ENCODE assay signal across 23 cellular contexts in the genomic region with DNA sequence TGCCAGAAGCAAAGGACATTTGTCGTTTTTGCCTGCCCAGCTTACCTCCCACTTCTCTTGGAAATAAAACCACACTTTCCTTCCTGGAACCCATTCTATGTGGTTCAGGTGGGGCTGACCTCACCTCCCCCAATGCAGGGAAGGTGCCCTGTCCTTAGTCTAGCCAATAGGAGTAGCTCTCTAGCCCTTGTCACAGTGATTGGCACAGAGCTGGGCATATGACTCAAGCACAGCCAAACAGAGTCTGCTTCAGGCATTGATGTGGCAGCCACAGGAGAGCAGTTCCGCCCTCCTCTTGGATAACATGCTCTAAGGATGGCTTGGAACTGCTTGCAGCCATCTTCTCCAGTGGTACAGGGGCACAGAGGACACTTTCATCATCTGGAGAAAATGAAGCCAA.
DNase-seq lines count a peak whose midpoint lies in the region; ATAC-seq and TF ChIP-seq lines count a peak whose summit lies in the region.
"Had no signal": no experiment of that assay in that cellular context is flagged by ENCODE, and none has a peak within 500 bp of the region (broad histone marks: within the 10 kb centered on the region; RNA-seq: fewer than 3 reads in every experiment).

No MANE protein-coding gene starts in this region.

- peaks cover 5% of the 10 kb centered on the region for H3K4me1 Mint-ChIP-seq in MCF 10A (ENCODE audit: insufficient read depth, unreplicated experiment)
- H3K4me1 Mint-ChIP-seq: immature natural killer cell had no signal

- H3K4me2 ChIP-seq in mammary epithelial cell (ENCODE audit: insufficient read depth, low read depth, low read length), result no peak overlapping the region
- peak overlapping the region; percentile 11 for H3K4me2 ChIP-seq in PC-9
- H3K4me2 ChIP-seq: KMS-11 had no signal

- no peaks in the 10 kb centered on the region for H3K4me1 ChIP-seq in mammary epithelial cell (ENCODE audit: insufficient read depth, low read length)
- H3K4me1 ChIP-seq in PC-9 (replicated peaks; ENCODE audit: insufficient read depth), result peaks cover 25% of the 10 kb centered on the region
- peaks cover 5% of the 10 kb centered on the region for H3K4me1 ChIP-seq in upper lobe of right lung
- H3K4me1 ChIP-seq in heart left ventricle, result no peaks in the 10 kb centered on the region
- H3K4me1 ChIP-seq: A549, right atrium auricular region had no signal

- dilution Hi-C loops in mammary epithelial cell (cut with HindIII; ENCODE audit: low sequenced_read_pairs), result no loop called here

- no peak overlapping the region for H3K9ac ChIP-seq in mammary epithelial cell (ENCODE audit: insufficient read depth, low read length)
- H3K9ac ChIP-seq: KMS-11 had no signal

- H3K4me3 ChIP-seq in mammary epithelial cell (replicated peaks in 1 of 3; ENCODE audit: insufficient read depth in 1 of 3, low read depth in 2 of 3, low read length in 3 of 3) (no peak overlapping the region), PC-9 (no peak overlapping the region), upper lobe of right lung (no peak overlapping the region), heart left ventricle (no peak overlapping the region)
- H3K4me3 ChIP-seq: A549, right atrium auricular region had no signal

- no peaks in the 10 kb centered on the region for H3K27me3 Mint-ChIP-seq in MCF 10A (ENCODE audit: insufficient read depth, unreplicated experiment)

- no peaks in the 10 kb centered on the region for H3K9me2 ChIP-seq in PC-9 (ENCODE audit: insufficient read depth)

- in situ Hi-C loops in mammary epithelial cell (cut with MboI; ENCODE audit: low sequenced_read_pairs in 2 of 2), result no loop called here

- H3K79me2 ChIP-seq in mammary epithelial cell (ENCODE audit: insufficient read depth, low read length) (no peaks in the 10 kb centered on the region), PC-9 (ENCODE audit: low read depth) (no peaks in the 10 kb centered on the region)

- H3K36me3 Mint-ChIP-seq in MCF 10A (ENCODE audit: insufficient read depth, unreplicated experiment), result no peaks in the 10 kb centered on the region
- H3K36me3 Mint-ChIP-seq: brain, immature natural killer cell had no signal

- no peak for TF ChIP-seq POLR2A in heart left ventricle (IDR thresholded peaks at IDR 0.05)

- H4K20me1 ChIP-seq in mammary epithelial cell (ENCODE audit: insufficient read depth, low read length) (no peaks in the 10 kb centered on the region), PC-9 (ENCODE audit: insufficient read depth) (no peaks in the 10 kb centered on the region)

- ATAC-seq in upper lobe of right lung (peak; percentile 70), heart left ventricle (no peak)

- H3K27me3 ChIP-seq in mammary epithelial cell (ENCODE audit: insufficient read depth, low read length), result no peaks in the 10 kb centered on the region
- H3K27me3 ChIP-seq in PC-9 (ENCODE audit: insufficient read depth, low read depth), result no peaks in the 10 kb centered on the region
- no peaks in the 10 kb centered on the region for H3K27me3 ChIP-seq in upper lobe of right lung
- peaks cover 0 to 24% (median 4%) of the 10 kb centered on the region in 9 donors for H3K27me3 ChIP-seq in heart left ventricle
- H3K27me3 ChIP-seq: right atrium auricular region had no signal

- no peak overlapping the region for H3K27ac Mint-ChIP-seq in MCF 10A (ENCODE audit: low read depth, unreplicated experiment)
- H3K27ac Mint-ChIP-seq: activated CD4-positive, alpha-beta T cell treated with anti-CD3 and anti-CD28 coated beads, Interleukin-2, amount 10 ng/mL, durations not matched to agents 24 days and 14 days; immature natural killer cell had no signal

- POLR2A ChIA-PET in MCF 10A (lab: Yijun Ruan, JAX), result no interaction called here
- POLR2A ChIA-PET in PC-9 (lab: Charles Lee; ENCODE audit: unreplicated experiment), result no interaction called here

- intact Hi-C loops in mammary epithelial cell (cut with micrococcal nuclease) (no loop called here), MCF 10A (cut with micrococcal nuclease) (no loop called here), PC-9 (cut with micrococcal nuclease; ENCODE audit: unreplicated experiment) (loop anchor here (10.0 kb wide), 1 partner anchor 248 kb away; no protein-coding TSS in a partner anchor), upper lobe of right lung (cut with DNase I) (no loop called here), heart left ventricle (cut with DNase I) (loop anchor here in 1 of 10 donors (2.0 kb wide), 1 partner anchor 24 kb away; no protein-coding TSS in a partner anchor)

- H2AFZ ChIP-seq in mammary epithelial cell (ENCODE audit: low read depth, low read length) (no peak overlapping the region), PC-9 (no peak overlapping the region)

- H3K4me3 Mint-ChIP-seq in MCF 10A (ENCODE audit: unreplicated experiment), result no peak overlapping the region
- H3K4me3 Mint-ChIP-seq: activated CD4-positive, alpha-beta T cell treated with anti-CD3 and anti-CD28 coated beads, Interleukin-2, amount 10 ng/mL, durations not matched to agents 24 days and 14 days; brain; immature natural killer cell had no signal

- TF ChIP-seq CTCF in mammary epithelial cell (conservative IDR thresholded peaks at IDR 0.05 in 1 of 2, IDR thresholded peaks at IDR 0.05 in 1 of 2; ENCODE audit: extremely low read depth in 1 of 2, insufficient read depth in 1 of 2, low read depth in 1 of 2, low read length in 2 of 2) (no peak), MCF 10A (IDR thresholded peaks at IDR 0.05; ENCODE audit: unreplicated experiment) (no peak), PC-9 (conservative IDR thresholded peaks at IDR 0.05) (no peak), upper lobe of right lung (IDR thresholded peaks at IDR 0.05) (no peak), heart left ventricle (IDR thresholded peaks at IDR 0.05) (no peak)

- H3K9me3 ChIP-seq in mammary epithelial cell (replicated peaks; ENCODE audit: insufficient read depth, low read length) (peaks cover 2% of the 10 kb centered on the region), PC-9 (ENCODE audit: insufficient read depth, low read depth) (no peaks in the 10 kb centered on the region), upper lobe of right lung (no peaks in the 10 kb centered on the region), heart left ventricle (peaks cover 0 to 9% (median 0%) of the 10 kb centered on the region in 12 donors)
- H3K9me3 ChIP-seq: A549 had no signal

- H3K9me3 Mint-ChIP-seq in MCF 10A (ENCODE audit: unreplicated experiment), result peaks cover 7% of the 10 kb centered on the region
- H3K9me3 Mint-ChIP-seq: activated CD4-positive, alpha-beta T cell treated with anti-CD3 and anti-CD28 coated beads, Interleukin-2, amount 10 ng/mL, durations not matched to agents 24 days and 14 days; immature natural killer cell had no signal

- DNase-seq in mammary epithelial cell (peak; percentile 12), MCF 10A (ENCODE audit: unreplicated experiment) (no peak), PC-9 (no peak), islet precursor cell (peak; percentile 67), upper lobe of right lung (no peak), heart left ventricle (no peak), NCI-H2227 (lab: John Stamatoyannopoulos, UW; ENCODE audit: unreplicated experiment) (no peak), NCI-H1436 (lab: John Stamatoyannopoulos, UW) (no peak)
- DNase-seq: activated CD4-positive, alpha-beta T cell treated with anti-CD3 and anti-CD28 coated beads, Interleukin-2, amount 10 ng/mL, durations not matched to agents 24 days and 14 days; activated CD8-positive, alpha-beta memory T cell treated with anti-CD3 and anti-CD28 coated beads, Interleukin-2, amount 50 U/mL, for 4 hours; GDM1; glutamatergic neuron; immature natural killer cell; NCI-H1105; NCI-H2081; NCI-H526; occipital lobe; SIG-M5; stimulated activated CD8-positive, alpha-beta memory T cell treated with anti-CD3 and anti-CD28 coated beads, Interleukin-4, amount 100 ng/mL, for 48 hours had no signal

- H3K36me3 ChIP-seq in mammary epithelial cell (ENCODE audit: insufficient read depth, low read length), result no peaks in the 10 kb centered on the region
- no peaks in the 10 kb centered on the region for H3K36me3 ChIP-seq in PC-9 (ENCODE audit: low read depth)
- H3K36me3 ChIP-seq in upper lobe of right lung, result no peaks in the 10 kb centered on the region
- no peaks in the 10 kb centered on the region for H3K36me3 ChIP-seq in heart left ventricle
- H3K36me3 ChIP-seq: right atrium auricular region had no signal

- no peak overlapping the region for H3K27ac ChIP-seq in mammary epithelial cell (ENCODE audit: insufficient read depth, low read depth, low read length)
- no peak overlapping the region for H3K27ac ChIP-seq in PC-9
- peak overlapping the region; percentile 65 for H3K27ac ChIP-seq in upper lobe of right lung
- H3K27ac ChIP-seq in heart left ventricle, result no peak overlapping the region
- H3K27ac ChIP-seq: A549, KMS-11, right atrium auricular region had no signal

- peaks cover 5% of the 10 kb centered on the region; the same call in 1 of the 2 replicates for H3F3A ChIP-seq in PC-9 (ENCODE audit: insufficient read depth, low read depth)

- no TSS peak for BruUV-seq in mammary epithelial cell (replicated peaks; lab: Mats Ljungman, UMichigan)
- BruUV-seq in MCF 10A (replicated peaks; lab: Mats Ljungman, UMichigan), result no TSS peak
- no TSS peak for BruUV-seq in PC-9 (replicated peaks; lab: Mats Ljungman, UMichigan)

- WGBS in mammary epithelial cell (ENCODE audit: low coverage, missing lambda C conversion rate), result 21% methylated on average over 2 of the region's 2 CpGs
- 39 to 45% (median 44%) methylated on average over 2 of the region's 2 CpGs for WGBS in heart left ventricle, 4 donors

- CTCF ChIA-PET in mammary epithelial cell (lab: Charles Lee; ENCODE audit: low non-redundant PET) (no interaction called here), MCF 10A (lab: Yijun Ruan, JAX) (interaction anchor here (0.7 kb wide), 1 partner anchor 553 kb away, joined by 3 read pairs; no protein-coding TSS in a partner anchor), PC-9 (lab: Charles Lee) (no interaction called here)

Comparison
In these comparisons a context has a peak if more than half of its experiments do, and no peak if none do; other contexts are left out.
1. DNase-seq: peak in mammary epithelial cell (single experiment) and islet precursor cell (single experiment); none in MCF 10A (single experiment), PC-9 (0 of 2), upper lobe of right lung (single experiment), heart left ventricle (0 of 5), NCI-H2227 (single experiment) and NCI-H1436 (single experiment).